ENCODE assay signal across 8 cellular contexts in genomic region chr7:2680792-2681490, GRCh38. TPM values are rescaled to one million over a fixed set of nuclear protein-coding genes. Genes with fewer than 3 reads are reported as not detected.
A peak's percentile ranks its signal among the peaks of the same experiment; 100 is the strongest.
DNase-seq lines count a peak whose midpoint lies in the region; ATAC-seq and TF ChIP-seq lines count a peak whose summit lies in the region.

No MANE protein-coding gene starts in this region.

- peak; percentile 8 to 50 for DNase-seq in NCI-H524 (lab: John Stamatoyannopoulos, UW)
- DNase-seq in NCI-H524 treated with DMSO at 0.1 percent for 48 hours (lab: John Stamatoyannopoulos, UW) = no peak
- DNase-seq in NCI-H1694 (lab: John Stamatoyannopoulos, UW) = peak; percentile 58
- peak; percentile 16 for DNase-seq in activated CD4-positive, CD25-positive, alpha-beta regulatory T cell treated with anti-CD3 and anti-CD28 coated beads, Interleukin-2, amount 50 U/mL, for 16 hours (ENCODE audit: low read depth, low spot score)
- DNase-seq in dedifferentiated amniotic fluid mesenchymal stem cell (ENCODE audit: extremely low spot score) = peak; percentile 56
- peak; percentile 83 to 93 for DNase-seq in left lung
- DNase-seq in stimulated activated CD4-positive, alpha-beta T cell treated with anti-CD3 and anti-CD28 coated beads, Interleukin-4, amount 100 ng/mL, for 1 hour = peak; percentile 60
- DNase-seq in GDM1 (lab: John Stamatoyannopoulos, UW) = no peak

- H3K4me3 ChIP-seq in left lung = no peak overlapping the region

- H3K27ac ChIP-seq in left lung = no peak overlapping the region

- H3K4me1 ChIP-seq in left lung = peaks cover 0 to 5% of the 10 kb centered on the region in 2 donors

- H3K36me3 ChIP-seq in left lung = no peaks in the 10 kb centered on the region

- peak; percentile 91 for ATAC-seq in left lung

- intact Hi-C loops in left lung (cut with DNase I) = loop anchor here in 1 of 2 donors (10.0 kb wide), 2 partner anchors 116 to 226 kb away; no protein-coding TSS in a partner anchor

- H3K27me3 ChIP-seq in left lung = peaks cover 0 to 61% of the 10 kb centered on the region in 2 donors

- peak; percentile 70 to 80 for TF ChIP-seq CTCF in left lung (IDR thresholded peaks at IDR 0.05)

- H3K9me3 ChIP-seq in left lung = no peaks in the 10 kb centered on the region

RNA-seq across cellular contexts. Expression of gene AMZ1, which starts 7.1 kb away (rescaled TPM):
- 1 to 10 TPM in 1 of 2 donors, under 1 TPM in 1; 0.13 to 1.3 TPM for total RNA-seq in left lung

RNA-seq across cellular contexts. Expression of gene TTYH3, which starts 49.2 kb away (rescaled TPM):
- total RNA-seq in left lung = 100 to 1,000 TPM in 1 of 2 donors, 10 to 100 TPM in 1; 82.9 to 105 TPM

Comparison
In these comparisons a context has a peak if more than half of its experiments do, and no peak if none do; other contexts are left out.
1. DNase-seq: peak in NCI-H524 (2 of 2), NCI-H1694 (single experiment), activated CD4-positive, CD25-positive, alpha-beta regulatory T cell treated with anti-CD3 and anti-CD28 coated beads, Interleukin-2, amount 50 U/mL, for 16 hours (single experiment), dedifferentiated amniotic fluid mesenchymal stem cell (single experiment), left lung (2 of 2) and stimulated activated CD4-positive, alpha-beta T cell treated with anti-CD3 and anti-CD28 coated beads, Interleukin-4, amount 100 ng/mL, for 1 hour (single experiment); none in NCI-H524 treated with DMSO at 0.1 percent for 48 hours (single experiment) and GDM1 (single experiment).